ENCODE assay signal across 9 cellular contexts in genomic region chr1:205273551-205273982, GRCh38. TPM values are rescaled to one million over a fixed set of nuclear protein-coding genes. Genes with fewer than 3 reads are reported as not detected.
DNase-seq lines count a peak whose midpoint lies in the region; ATAC-seq and TF ChIP-seq lines count a peak whose summit lies in the region.
"Had no signal": no experiment of that assay in that cellular context is flagged by ENCODE, and none has a peak within 500 bp of the region (broad histone marks: within the 10 kb centered on the region; RNA-seq: fewer than 3 reads in every experiment).

No MANE protein-coding gene starts in this region.

- peaks cover 0 to 9% of the 10 kb centered on the region in 2 donors for H3K36me3 ChIP-seq in adrenal gland (replicated peaks in 1 of 2)

- peaks cover 0 to 12% of the 10 kb centered on the region in 2 donors for H3K4me1 ChIP-seq in adrenal gland (replicated peaks in 1 of 2)

- intact Hi-C loops in adrenal gland (cut with DNase I) = loop anchor here (2.0 to 10.0 kb wide), 4 partner anchors 51 to 221 kb away; no protein-coding TSS in a partner anchor
- intact Hi-C loops in left ventricle myocardium superior (cut with micrococcal nuclease) = no loop called here

- H3K9me3 ChIP-seq in adrenal gland (replicated peaks in 1 of 3) = no peaks in the 10 kb centered on the region

- H3K4me3 ChIP-seq in adrenal gland = no peak overlapping the region

- DNase-seq in DMS53 treated with DMSO at 0.1 percent for 48 hours (lab: John Stamatoyannopoulos, UW; ENCODE audit: unreplicated experiment) (peak; percentile 97), HFFc6 (peak; percentile 56), NCI-H146 (lab: John Stamatoyannopoulos, UW) (peak; percentile 90), T-helper 1 cell (peak; percentile 62 to 82 (median 75)), adrenal gland (peak; percentile 77 to 97 (median 90)), left ventricle myocardium superior (peak; percentile 89), putamen (ENCODE audit: low spot score) (peak; percentile 81), NCI-H524 treated with DMSO at 0.1 percent for 48 hours (lab: John Stamatoyannopoulos, UW) (no peak)

- H3K27ac ChIP-seq in adrenal gland = peak overlapping the region in 4 of 5 donors; percentile 24 to 76 (median 50)

- H3K4me1 Mint-ChIP-seq in HFFc6 (ENCODE audit: low read depth) = peaks cover 19% of the 10 kb centered on the region

- peak; percentile 81 for ATAC-seq in left ventricle myocardium superior

- peaks cover 4% of the 10 kb centered on the region; the same call in 1 of the 2 replicates for H3K36me3 Mint-ChIP-seq in HFFc6 (ENCODE audit: low read depth)

- TF ChIP-seq POLR2A in adrenal gland (IDR thresholded peaks at IDR 0.05) = no peak

- H3K27me3 Mint-ChIP-seq in HFFc6 (ENCODE audit: insufficient read depth) = peaks cover 4% of the 10 kb centered on the region; the same call in 1 of the 2 replicates

- WGBS in adrenal gland, 4 donors = 6 to 14% (median 9%) methylated on average over 1 to 7 of the region's 7 CpGs; no CpG with 5 or more reads in 1 of the 4 donors

- H3K27ac Mint-ChIP-seq in HFFc6 = no peak overlapping the region
- H3K27ac Mint-ChIP-seq: dendritic cell treated with granulocyte-macrophage colony-stimulating factor and Interleukin-4, amounts not matched to agents 40 ng/mL and 50 ng/mL, for 4 days had no signal

- no peaks in the 10 kb centered on the region for H3K9me3 Mint-ChIP-seq in HFFc6
- H3K9me3 Mint-ChIP-seq: dendritic cell treated with granulocyte-macrophage colony-stimulating factor and Interleukin-4, amounts not matched to agents 40 ng/mL and 50 ng/mL, for 4 days had no signal

- TF ChIP-seq CTCF in HFFc6 (IDR thresholded peaks at IDR 0.05) (peak; percentile 99), adrenal gland (IDR thresholded peaks at IDR 0.05) (peak; percentile 97 to 99 (median 98))

- H3K27me3 ChIP-seq in adrenal gland = no peaks in the 10 kb centered on the region

- no peak overlapping the region for H3K4me3 Mint-ChIP-seq in HFFc6
- H3K4me3 Mint-ChIP-seq: dendritic cell treated with granulocyte-macrophage colony-stimulating factor and Interleukin-4, amounts not matched to agents 40 ng/mL and 50 ng/mL, for 4 days had no signal

RNA-seq across cellular contexts. Expression of gene TMCC2, which starts 45.8 kb away (rescaled TPM):
- 1 to 10 TPM; 3.4 to 4.2 (median 3.9) TPM for total RNA-seq in HFFc6 (2021; fragmentation: NEBNext Ultra II Directional; extraction: Animal tissue kit (Norgen Biotek cat#: 25700))
- total RNA-seq in adrenal gland = 10 to 100 TPM in 3 of 8 donors, 1 to 10 TPM in 5; 2.3 to 33.2 (median 8.4) TPM
- polyA plus RNA-seq in adrenal gland = 10 to 100 TPM in 1 of 3 donors, 1 to 10 TPM in 2; 3.3 to 11.2 (median 3.3) TPM
- total RNA-seq in left ventricle myocardium superior = 1.3 TPM

RNA-seq across cellular contexts. Expression of gene NUAK2, which starts 48.0 kb away (rescaled TPM):
- 1 to 10 TPM; 6.3 to 8.2 (median 7.3) TPM for total RNA-seq in HFFc6 (2021; fragmentation: NEBNext Ultra II Directional; extraction: Animal tissue kit (Norgen Biotek cat#: 25700))
- total RNA-seq in adrenal gland = 1 to 10 TPM; 1.7 to 9.9 (median 7.2) TPM
- 1 to 10 TPM in 2 of 3 donors, under 1 TPM in 1; 0.95 to 1.9 (median 1.8) TPM for polyA plus RNA-seq in adrenal gland
- 1.5 TPM for total RNA-seq in left ventricle myocardium superior
